Comparison of ENCODE assay signal across 26 cellular contexts in the genomic region with DNA sequence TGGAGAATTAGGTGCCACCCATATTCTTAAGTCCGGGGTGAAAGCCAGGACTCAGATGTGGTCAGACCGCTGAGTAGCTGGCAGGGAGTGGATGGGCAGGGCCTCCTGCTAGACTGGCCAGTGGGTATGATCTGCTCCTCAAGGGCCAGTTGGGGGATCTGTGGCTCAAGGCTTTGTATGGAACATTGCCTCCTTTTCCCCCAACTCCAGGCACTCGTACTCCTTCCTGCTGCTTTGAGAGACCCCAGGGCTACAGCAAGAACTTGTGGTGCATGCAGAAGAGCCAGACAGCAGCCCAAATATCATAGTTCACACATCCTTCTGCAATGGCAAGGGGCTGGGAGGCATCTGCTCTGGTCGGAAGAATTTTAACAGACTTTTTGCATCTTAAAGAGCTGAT.
"Had no signal": no experiment of that assay in that cellular context is flagged by ENCODE, and none has a peak within 500 bp of the region (broad histone marks: within the 10 kb centered on the region; RNA-seq: fewer than 3 reads in every experiment).

No MANE protein-coding gene starts in this region.

- H3K36me3 ChIP-seq: lower lobe of right lung, neutrophil, pancreas, thoracic aorta, transverse colon, upper lobe of right lung had no signal

- H3K27me3 ChIP-seq: neutrophil, pancreas, transverse colon, upper lobe of right lung had no signal

- H3K36me3 Mint-ChIP-seq: immature natural killer cell; naive B cell; natural killer cell treated with Interleukin-12 subunit alpha and Interleukin-12 subunit beta and Interleukin-15 and Interleukin-18, amount 100 ng/mL, for 72 hours; stimulated activated memory B cell treated with anti-CD40 and anti-IgM and Interleukin-4, amounts not matched to agents 10 μg/mL and 1 μg/mL and 100 μg/mL, for 72 hours had no signal

- H3K4me1 ChIP-seq: lower lobe of right lung, pancreas, transverse colon, upper lobe of right lung had no signal

- H3K9me3 ChIP-seq: lower lobe of right lung, neutrophil, pancreas, thoracic aorta, transverse colon, upper lobe of right lung had no signal

- H3K4me3 ChIP-seq: lower lobe of right lung, pancreas, thoracic aorta, transverse colon, upper lobe of right lung had no signal

- H3K4me3 Mint-ChIP-seq: endodermal cell; immature natural killer cell; naive B cell; natural killer cell treated with Interleukin-12 subunit alpha and Interleukin-12 subunit beta and Interleukin-15 and Interleukin-18, amount 100 ng/mL, for 72 hours; neural crest cell; stimulated activated memory B cell treated with anti-CD40 and anti-IgM and Interleukin-4, amounts not matched to agents 10 μg/mL and 1 μg/mL and 100 μg/mL, for 72 hours; stimulated activated naive CD8-positive, alpha-beta T cell treated with anti-CD3 and anti-CD28 coated beads, Interleukin-15, Interleukin-2, amounts not matched to agents 100 ng/mL and 50 ng/mL, for 24 hours had no signal

- H3K27ac Mint-ChIP-seq: endodermal cell; naive B cell; natural killer cell treated with Interleukin-12 subunit alpha and Interleukin-12 subunit beta and Interleukin-15 and Interleukin-18, amount 100 ng/mL, for 72 hours; progenitor cell of endocrine pancreas; stimulated activated memory B cell treated with anti-CD40 and anti-IgM and Interleukin-4, amounts not matched to agents 10 μg/mL and 1 μg/mL and 100 μg/mL, for 72 hours; stimulated activated naive CD8-positive, alpha-beta T cell treated with anti-CD3 and anti-CD28 coated beads, Interleukin-15, Interleukin-2, amounts not matched to agents 100 ng/mL and 50 ng/mL, for 24 hours had no signal

- DNase-seq: caudate nucleus; cerebellar nuclear complex; cortex of kidney; effector CD4-positive, alpha-beta T cell; foreskin melanocyte; glutamatergic neuron; hypothalamus; immature natural killer cell; left ventricle myocardium superior; lower lobe of right lung; naive B cell; pancreas; stimulated activated CD4-positive, alpha-beta T cell treated with anti-CD3 and anti-CD28 coated beads, Interleukin-4, amount 100 ng/mL, for 4 hours; transverse colon; upper lobe of right lung had no signal

- ATAC-seq: esophagus mucosa; left ventricle myocardium superior; lower lobe of right lung; natural killer cell treated with Interleukin-12 subunit alpha and Interleukin-12 subunit beta and Interleukin-15 and Interleukin-18, amount 100 ng/mL, for 72 hours; pancreas; sciatic nerve; stimulated activated memory B cell treated with anti-CD40 and anti-IgM and Interleukin-4, amounts not matched to agents 10 μg/mL and 1 μg/mL and 100 μg/mL, for 72 hours; upper lobe of right lung had no signal

- H3K27me3 Mint-ChIP-seq: stimulated activated naive CD8-positive, alpha-beta T cell treated with anti-CD3 and anti-CD28 coated beads, Interleukin-15, Interleukin-2, amounts not matched to agents 100 ng/mL and 50 ng/mL, for 24 hours had no signal

- H3K4me1 Mint-ChIP-seq: endodermal cell, naive B cell, neural crest cell had no signal

- H3K9me3 Mint-ChIP-seq: immature natural killer cell; natural killer cell treated with Interleukin-12 subunit alpha and Interleukin-12 subunit beta and Interleukin-15 and Interleukin-18, amount 100 ng/mL, for 72 hours; stimulated activated naive CD8-positive, alpha-beta T cell treated with anti-CD3 and anti-CD28 coated beads, Interleukin-15, Interleukin-2, amounts not matched to agents 100 ng/mL and 50 ng/mL, for 24 hours had no signal

- H3K27ac ChIP-seq: epithelial cell of prostate, lower lobe of right lung, neutrophil, pancreas, thoracic aorta, transverse colon, upper lobe of right lung had no signal
